ENCODE assay signal across 27 cellular contexts in genomic region chr14:95910628-95911027, GRCh38. TPM values are rescaled to one million over a fixed set of nuclear protein-coding genes. Genes with fewer than 3 reads are reported as not detected.
"Had no signal": no experiment of that assay in that cellular context is flagged by ENCODE, and none has a peak within 500 bp of the region (broad histone marks: within the 10 kb centered on the region; RNA-seq: fewer than 3 reads in every experiment).

No MANE protein-coding gene starts in this region.

- DNase-seq: activated CD4-positive, alpha-beta memory T cell treated with anti-CD3 and anti-CD28 coated beads, Interleukin-2, amount 10 ng/mL, durations not matched to agents 7 days and 5 days; activated CD4-positive, alpha-beta T cell treated with anti-CD3 and anti-CD28 coated beads for 1 hour; activated CD4-positive, alpha-beta T cell treated with anti-CD3 and anti-CD28 coated beads for 4 hours; activated CD4-positive, alpha-beta T cell treated with anti-CD3 and anti-CD28 coated beads, Interleukin-2, amount 10 ng/mL, durations not matched to agents 7 days and 5 days; activated CD4-positive, alpha-beta T cell treated with anti-CD3 and anti-CD28 coated beads, Interleukin-2, amount 50 U/mL, for 4 hours; activated CD8-positive, alpha-beta memory T cell treated with anti-CD3 and anti-CD28 coated beads, Interleukin-2, amount 50 U/mL, for 48 hours; activated gamma-delta T cell treated with Interleukin-2 at 50 U/mL for 16 hours; activated naive CD4-positive, alpha-beta T cell treated with anti-CD3 and anti-CD28 coated beads, Interleukin-2, amount 50 U/mL, for 16 hours; activated naive CD4-positive, alpha-beta T cell treated with Interleukin-2 at 50 U/mL for 16 hours; activated T-cell treated with anti-CD3 and anti-CD28 coated beads for 4 hours; activated T-cell treated with anti-CD3 and anti-CD28 coated beads, Interleukin-2, amount 50 U/mL, for 24 hours; activated T-cell treated with anti-CD3 and anti-CD28 coated beads, Interleukin-2, amount 50 U/mL, for 72 hours; amniotic stem cell; anterior cingulate cortex; body of pancreas; caudate nucleus; cortex of kidney; dermis blood vessel endothelial cell; effector CD4-positive, alpha-beta T cell; endodermal cell; foreskin fibroblast; heart left ventricle; T-helper 2 cell had no signal

- H3K4me1 ChIP-seq: body of pancreas, heart left ventricle had no signal

- H3K36me3 Mint-ChIP-seq: activated naive CD8-positive, alpha-beta T cell had no signal

- H3K27me3 ChIP-seq: body of pancreas had no signal

- H3K27ac Mint-ChIP-seq: activated CD4-positive, alpha-beta memory T cell treated with anti-CD3 and anti-CD28 coated beads, Interleukin-2, amount 10 ng/mL, durations not matched to agents 7 days and 5 days; activated CD4-positive, alpha-beta T cell treated with anti-CD3 and anti-CD28 coated beads, Interleukin-2, amount 10 ng/mL, durations not matched to agents 7 days and 5 days; activated naive CD8-positive, alpha-beta T cell; activated T-cell treated with anti-CD3 and anti-CD28 coated beads, Interleukin-2, amount 50 U/mL, for 24 hours; activated T-cell treated with anti-CD3 and anti-CD28 coated beads, Interleukin-2, amount 50 U/mL, for 72 hours; endodermal cell had no signal

- H3K27me3 Mint-ChIP-seq: activated CD4-positive, alpha-beta memory T cell treated with anti-CD3 and anti-CD28 coated beads, Interleukin-2, amount 10 ng/mL, durations not matched to agents 7 days and 5 days; activated CD4-positive, alpha-beta T cell treated with anti-CD3 and anti-CD28 coated beads, Interleukin-2, amount 10 ng/mL, durations not matched to agents 7 days and 5 days had no signal

- H3K4me1 Mint-ChIP-seq: activated CD4-positive, alpha-beta memory T cell treated with anti-CD3 and anti-CD28 coated beads, Interleukin-2, amount 10 ng/mL, durations not matched to agents 7 days and 5 days; activated CD4-positive, alpha-beta T cell treated with anti-CD3 and anti-CD28 coated beads, Interleukin-2, amount 10 ng/mL, durations not matched to agents 7 days and 5 days had no signal

- ATAC-seq: activated T-cell treated with anti-CD3 and anti-CD28 coated beads, Interleukin-2, amount 50 U/mL, for 72 hours; body of pancreas; esophagus mucosa; heart left ventricle had no signal

- H3K36me3 ChIP-seq: heart left ventricle had no signal

- H3K9me3 ChIP-seq: body of pancreas, heart left ventricle had no signal

- H3K9me3 Mint-ChIP-seq: activated CD4-positive, alpha-beta memory T cell treated with anti-CD3 and anti-CD28 coated beads, Interleukin-2, amount 10 ng/mL, durations not matched to agents 7 days and 5 days; activated CD4-positive, alpha-beta T cell treated with anti-CD3 and anti-CD28 coated beads, Interleukin-2, amount 10 ng/mL, durations not matched to agents 7 days and 5 days; activated T-cell treated with anti-CD3 and anti-CD28 coated beads, Interleukin-2, amount 50 U/mL, for 24 hours; activated T-cell treated with anti-CD3 and anti-CD28 coated beads, Interleukin-2, amount 50 U/mL, for 72 hours; endodermal cell had no signal

- H3K4me3 Mint-ChIP-seq: activated CD4-positive, alpha-beta memory T cell treated with anti-CD3 and anti-CD28 coated beads, Interleukin-2, amount 10 ng/mL, durations not matched to agents 7 days and 5 days; activated CD4-positive, alpha-beta T cell treated with anti-CD3 and anti-CD28 coated beads, Interleukin-2, amount 10 ng/mL, durations not matched to agents 7 days and 5 days; activated naive CD8-positive, alpha-beta T cell; activated T-cell treated with anti-CD3 and anti-CD28 coated beads, Interleukin-2, amount 50 U/mL, for 24 hours; activated T-cell treated with anti-CD3 and anti-CD28 coated beads, Interleukin-2, amount 50 U/mL, for 72 hours; endodermal cell had no signal

- H3K4me3 ChIP-seq: body of pancreas, heart left ventricle had no signal

- H3K27ac ChIP-seq: body of pancreas, heart left ventricle had no signal

RNA-seq across cellular contexts. Expression of gene TUNAR, which starts 34.0 kb away (rescaled TPM):
- total RNA-seq: activated CD4-positive, alpha-beta memory T cell treated with anti-CD3 and anti-CD28 coated beads, Interleukin-2, amount 10 ng/mL, durations not matched to agents 7 days and 5 days; activated CD4-positive, alpha-beta T cell treated with anti-CD3 and anti-CD28 coated beads, Interleukin-2, amount 10 ng/mL, durations not matched to agents 7 days and 5 days; activated T-cell treated with anti-CD3 and anti-CD28 coated beads, Interleukin-2, amount 50 U/mL, for 72 hours; chondrocyte; dermis blood vessel endothelial cell; esophagus mucosa; heart left ventricle; T-helper 1 cell treated with Interleukin-12 subunit alpha and Interleukin-12 subunit beta and Interleukin-4 antibody, amounts not matched to agents 30 ng/mL and 1 ng/mL, for 36 hours had no signal
